ENCODE assay signal across 8 cellular contexts in genomic region chr16:81645303-81645702, GRCh38.
DNase-seq lines count a peak whose midpoint lies in the region; TF ChIP-seq lines count a peak whose summit lies in the region.

No MANE protein-coding gene starts in this region.

- DNase-seq in Ammon's horn (ENCODE audit: low spot score) (peak; percentile 83), NCI-H2081 treated with DMSO at 0.1 percent for 48 hours (lab: John Stamatoyannopoulos, UW) (peak; percentile 48), chondrocyte (ENCODE audit: low spot score) (peak; percentile 98), glutamatergic neuron (no peak), DMS114 treated with DMSO at 0.1 percent for 48 hours (lab: John Stamatoyannopoulos, UW; ENCODE audit: unreplicated experiment) (no peak)
- no peak for DNase-seq in activated CD4-positive, alpha-beta T cell treated with anti-CD3 and anti-CD28 coated beads, Interleukin-2, amount 50 U/mL, for 1 hour
- no peak for DNase-seq in activated CD4-positive, alpha-beta memory T cell treated with anti-CD3 and anti-CD28 coated beads, Interleukin-2, amount 10 ng/mL, durations not matched to agents 7 days and 5 days

- H3K4me1 Mint-ChIP-seq in chondrocyte (ENCODE audit: low read depth) (peaks cover 53% of the 10 kb centered on the region), glutamatergic neuron (ENCODE audit: low read depth, unreplicated experiment) (peaks cover 40% of the 10 kb centered on the region)
- H3K4me1 Mint-ChIP-seq in activated CD4-positive, alpha-beta memory T cell treated with anti-CD3 and anti-CD28 coated beads, Interleukin-2, amount 10 ng/mL, durations not matched to agents 7 days and 5 days: peaks cover 2% of the 10 kb centered on the region

- peaks cover 22% of the 10 kb centered on the region for H3K36me3 ChIP-seq in mesodermal cell (ENCODE audit: control insufficient read depth, insufficient read depth, low read length)

- no peaks in the 10 kb centered on the region for H3K9me3 ChIP-seq in mesodermal cell (ENCODE audit: control insufficient read depth, low read length)

- POLR2A ChIA-PET in activated CD4-positive, alpha-beta memory T cell treated with anti-CD3 and anti-CD28 coated beads, Interleukin-2, amount 10 ng/mL, durations not matched to agents 7 days and 5 days (lab: Charles Lee): no interaction called here

- no peak for TF ChIP-seq CTCF in chondrocyte (IDR thresholded peaks at IDR 0.05)
- no peak for TF ChIP-seq CTCF in glutamatergic neuron (IDR thresholded peaks at IDR 0.05; ENCODE audit: partially characterized antibody, unreplicated experiment)

- H3K4me3 Mint-ChIP-seq in chondrocyte (ENCODE audit: unreplicated experiment) (peak overlapping the region; percentile 65), glutamatergic neuron (ENCODE audit: unreplicated experiment) (no peak overlapping the region)
- H3K4me3 Mint-ChIP-seq in activated CD4-positive, alpha-beta memory T cell treated with anti-CD3 and anti-CD28 coated beads, Interleukin-2, amount 10 ng/mL, durations not matched to agents 7 days and 5 days: no peak overlapping the region

- peak overlapping the region; percentile 85 for H3K27ac ChIP-seq in mesodermal cell (ENCODE audit: low read depth, low read length, severe bottlenecking)

- CTCF ChIA-PET in activated CD4-positive, alpha-beta memory T cell treated with anti-CD3 and anti-CD28 coated beads, Interleukin-2, amount 10 ng/mL, durations not matched to agents 7 days and 5 days (lab: Charles Lee): no interaction called here

- H3K4me1 ChIP-seq in mesodermal cell (ENCODE audit: control insufficient read depth, insufficient read depth, low read length, poor library complexity, severe bottlenecking): peaks cover 38% of the 10 kb centered on the region

- H3K9me3 Mint-ChIP-seq in chondrocyte (ENCODE audit: low read depth) (peaks cover 4% of the 10 kb centered on the region), glutamatergic neuron (ENCODE audit: unreplicated experiment) (peaks cover 11% of the 10 kb centered on the region)
- no peaks in the 10 kb centered on the region for H3K9me3 Mint-ChIP-seq in activated CD4-positive, alpha-beta memory T cell treated with anti-CD3 and anti-CD28 coated beads, Interleukin-2, amount 10 ng/mL, durations not matched to agents 7 days and 5 days

- no peaks in the 10 kb centered on the region for H3K27me3 Mint-ChIP-seq in chondrocyte (ENCODE audit: low read depth)
- H3K27me3 Mint-ChIP-seq in glutamatergic neuron (ENCODE audit: unreplicated experiment): peaks cover 19% of the 10 kb centered on the region
- no peaks in the 10 kb centered on the region for H3K27me3 Mint-ChIP-seq in activated CD4-positive, alpha-beta memory T cell treated with anti-CD3 and anti-CD28 coated beads, Interleukin-2, amount 10 ng/mL, durations not matched to agents 7 days and 5 days

- no peak overlapping the region for H3K4me3 ChIP-seq in mesodermal cell (ENCODE audit: extremely low read depth, insufficient read depth, low read length, poor library complexity, severe bottlenecking)

- H3K27ac Mint-ChIP-seq in chondrocyte (ENCODE audit: unreplicated experiment) (peak overlapping the region; percentile 98), glutamatergic neuron (ENCODE audit: unreplicated experiment) (no peak overlapping the region)
- H3K27ac Mint-ChIP-seq in activated CD4-positive, alpha-beta memory T cell treated with anti-CD3 and anti-CD28 coated beads, Interleukin-2, amount 10 ng/mL, durations not matched to agents 7 days and 5 days: no peak overlapping the region

- WGBS in mesodermal cell (ENCODE audit: insufficient coverage in 2 of 2), 2 experiments: 71 to 81% methylated on average over 19 of the region's 19 CpGs

- peaks cover 3% of the 10 kb centered on the region for H3K36me3 Mint-ChIP-seq in chondrocyte (ENCODE audit: low read depth)
- no peaks in the 10 kb centered on the region for H3K36me3 Mint-ChIP-seq in glutamatergic neuron (ENCODE audit: unreplicated experiment)
- H3K36me3 Mint-ChIP-seq in activated CD4-positive, alpha-beta memory T cell treated with anti-CD3 and anti-CD28 coated beads, Interleukin-2, amount 10 ng/mL, durations not matched to agents 7 days and 5 days (ENCODE audit: low read depth): no peaks in the 10 kb centered on the region

Comparison
In these comparisons a context has a peak if more than half of its experiments do, and no peak if none do; other contexts are left out.
1. DNase-seq: peak in Ammon's horn (single experiment), NCI-H2081 treated with DMSO at 0.1 percent for 48 hours (single experiment) and chondrocyte (single experiment); none in glutamatergic neuron (single experiment), DMS114 treated with DMSO at 0.1 percent for 48 hours (single experiment), activated CD4-positive, alpha-beta T cell treated with anti-CD3 and anti-CD28 coated beads, Interleukin-2, amount 50 U/mL, for 1 hour (single experiment) and activated CD4-positive, alpha-beta memory T cell treated with anti-CD3 and anti-CD28 coated beads, Interleukin-2, amount 10 ng/mL, durations not matched to agents 7 days and 5 days (single experiment).